Comparison of ENCODE assay signal across 8 cellular contexts in genomic region chr1:24502168-24503002, GRCh38. TPM values are rescaled to one million over a fixed set of nuclear protein-coding genes. Genes with fewer than 3 reads are reported as not detected.
DNase-seq lines count a peak whose midpoint lies in the region; ATAC-seq and TF ChIP-seq lines count a peak whose summit lies in the region.

TSS of gene RCAN3 (plus strand) at chr1:24502836. CDS start at chr1:24514373, 11,537 bp downstream.

- no peaks in the 10 kb centered on the region for H3K36me3 Mint-ChIP-seq in activated naive CD8-positive, alpha-beta T cell

- H3K27ac ChIP-seq in osteoblast (ENCODE audit: low read depth, low read length) (no peak within 1 kb of the TSS), temporal lobe (ENCODE audit: low read depth, low read length) (peak within 1 kb of the TSS; percentile 69)

- peak within 1 kb of the TSS; percentile 85 for H2AFZ ChIP-seq in osteoblast (ENCODE audit: low read length)

- H3K4me1 Mint-ChIP-seq in activated naive CD8-positive, alpha-beta T cell (ENCODE audit: low read depth) = peaks cover 71% of the 10 kb centered on the region

- H3K9me3 ChIP-seq in osteoblast (ENCODE audit: low read depth, low read length) = no peaks in the 10 kb centered on the region

- H3K27me3 Mint-ChIP-seq in activated naive CD8-positive, alpha-beta T cell = no peaks in the 10 kb centered on the region

- no peaks in the 10 kb centered on the region for H3K9me3 Mint-ChIP-seq in activated naive CD8-positive, alpha-beta T cell (ENCODE audit: low read depth)

- peak within 1 kb of the TSS; percentile 95 for H3K4me3 Mint-ChIP-seq in activated naive CD8-positive, alpha-beta T cell

- H3K27ac Mint-ChIP-seq in activated naive CD8-positive, alpha-beta T cell = peak within 1 kb of the TSS; percentile 97

- H3K36me3 ChIP-seq in osteoblast (ENCODE audit: insufficient read depth, low read length) = no peaks in the 10 kb centered on the region

- H4K20me1 ChIP-seq in osteoblast (ENCODE audit: insufficient read depth, low read length) = no peaks in the 10 kb centered on the region

- H3K4me1 ChIP-seq in osteoblast (ENCODE audit: insufficient read depth, low read length) = peaks cover 3% of the 10 kb centered on the region

- intact Hi-C loops in head of caudate nucleus (cut with DNase I) = no loop called here

- no peaks in the 10 kb centered on the region for H3K79me2 ChIP-seq in osteoblast (ENCODE audit: insufficient read depth, low read length)

- H3K27me3 ChIP-seq in osteoblast (ENCODE audit: insufficient read depth, low read length) = peaks cover 13% of the 10 kb centered on the region

- TF ChIP-seq CTCF in osteoblast (IDR thresholded peaks at IDR 0.05; ENCODE audit: extremely low read depth, low read depth, low read length) = no peak

- H3K4me2 ChIP-seq in osteoblast (ENCODE audit: insufficient read depth, low read length) = peak within 1 kb of the TSS; percentile 88

- H3K4me3 ChIP-seq in osteoblast (ENCODE audit: insufficient read depth, low read length) = peak within 1 kb of the TSS; percentile 73

- DNase-seq in C1 segment of cervical spinal cord (lab: John Stamatoyannopoulos, UW) (peak in 13 of 14 donors; percentile 2 to 84 (median 56)), NCI-H128 (lab: John Stamatoyannopoulos, UW; ENCODE audit: unreplicated experiment) (peak; percentile 63), SW 1271 (lab: John Stamatoyannopoulos, UW) (peak; percentile 40 to 75), head of caudate nucleus (peak; percentile 33 to 93 (median 84)), osteoblast (ENCODE audit: insufficient read length, low spot score, missing footprints) (peak; percentile 98)

- ATAC-seq in GM21825 (IDR thresholded peaks at IDR 0.05; ENCODE audit: unreplicated experiment) = peak; percentile 81

RNA-seq across cellular contexts. Expression of gene RCAN3, which starts in this region (rescaled TPM):
- total RNA-seq in osteoblast = 1.8 and 3.5 TPM in 2 replicates
- total RNA-seq in temporal lobe = 13.0 TPM
